8 cellular contexts compared by ENCODE assay signal in the genomic region with DNA sequence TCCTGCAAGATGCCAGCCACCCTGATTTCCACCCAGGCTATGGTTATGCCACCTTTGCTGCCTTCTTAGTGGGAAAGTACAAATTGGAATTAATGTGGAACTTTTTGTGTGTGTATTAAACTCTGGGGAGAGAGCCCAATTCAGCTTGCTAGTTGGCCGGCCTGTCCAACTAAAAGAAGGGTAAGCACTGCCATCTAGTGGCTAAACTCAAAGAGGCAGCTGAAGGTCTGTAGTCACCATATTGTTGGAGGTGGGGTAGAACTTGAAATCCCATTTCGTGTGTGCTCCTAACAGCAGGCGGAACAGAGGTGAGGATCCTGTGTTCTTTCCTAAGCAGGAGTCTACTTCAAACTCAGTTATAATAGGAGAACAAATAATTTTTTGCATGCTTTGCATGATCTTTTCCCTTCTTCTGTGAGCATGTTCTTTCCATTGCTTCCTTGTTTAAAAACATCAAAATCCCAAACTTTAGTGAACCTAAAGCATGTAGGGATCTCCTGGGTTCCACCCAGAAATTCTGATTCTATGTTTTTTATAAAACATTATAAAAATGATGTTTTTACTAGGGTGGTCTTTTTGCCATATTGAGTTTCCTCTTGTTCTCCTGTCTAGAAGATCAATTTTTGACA.
A peak's percentile ranks its signal among the peaks of the same experiment; 100 is the strongest.
DNase-seq lines count a peak whose midpoint lies in the region; ATAC-seq and TF ChIP-seq lines count a peak whose summit lies in the region.

No MANE protein-coding gene starts in this region.

- H4K20me1 ChIP-seq in DND-41 (ENCODE audit: insufficient read depth, low read length): no peaks in the 10 kb centered on the region

- intact Hi-C loops in activated CD8-positive, alpha-beta T cell treated with anti-CD3 and anti-CD28 coated beads for 36 hours (cut with micrococcal nuclease): loop anchor here (1.0 to 5.0 kb wide), 3 partner anchors 139 to 342 kb away; partner anchors contain the start of genes SORL1 and SORL1-AS1

- no peaks in the 10 kb centered on the region for H3K79me2 ChIP-seq in DND-41 (ENCODE audit: insufficient read depth, low read length)

- POLR2A ChIA-PET in activated CD8-positive, alpha-beta T cell treated with anti-CD3 and anti-CD28 coated beads for 36 hours (lab: Charles Lee): interaction anchor here (0.9 kb wide), 1 partner anchor 189 kb away, joined by 3 read pairs; no protein-coding TSS in a partner anchor

- H3K27ac Mint-ChIP-seq in activated CD8-positive, alpha-beta T cell treated with anti-CD3 and anti-CD28 coated beads for 36 hours: peak overlapping the region; percentile 82

- H3K9ac ChIP-seq in DND-41 (ENCODE audit: low read depth, low read length): no peak overlapping the region

- peaks cover 94% of the 10 kb centered on the region for H3K36me3 ChIP-seq in DND-41 (ENCODE audit: insufficient read depth, low read length)

- H3K4me2 ChIP-seq in DND-41 (ENCODE audit: insufficient read depth, low read length): no peak overlapping the region

- no peak overlapping the region for H3K4me3 ChIP-seq in DND-41 (ENCODE audit: low read depth in 1 of 2, low read length in 2 of 2)

- no peaks in the 10 kb centered on the region for H3K27me3 ChIP-seq in DND-41 (ENCODE audit: insufficient read depth, low read length, poor library complexity)

- peaks cover 25% of the 10 kb centered on the region for H3K4me1 Mint-ChIP-seq in activated CD8-positive, alpha-beta T cell treated with anti-CD3 and anti-CD28 coated beads for 36 hours (ENCODE audit: low read depth)

- DNase-seq in DND-41 (peak; percentile 79), NCI-H82 (lab: John Stamatoyannopoulos, UW) (peak; percentile 87), medulla oblongata (ENCODE audit: extremely low spot score) (peak; percentile 94)
- peak; percentile 80 for DNase-seq in activated CD8-positive, alpha-beta T cell treated with anti-CD3 and anti-CD28 coated beads for 36 hours
- DNase-seq in effector CD4-positive, alpha-beta T cell: peak; percentile 69
- peak; percentile 23 to 47 for DNase-seq in stimulated activated CD8-positive, alpha-beta memory T cell treated with anti-CD3 and anti-CD28 coated beads, Interleukin-2, amount 100 ng/mL, for 48 hours (ENCODE audit: low read depth in 2 of 2)

- H3K4me1 ChIP-seq in DND-41 (ENCODE audit: insufficient read depth, low read length): peaks cover 5% of the 10 kb centered on the region; the same call in 1 of the 2 replicates

- H3K9me3 ChIP-seq in DND-41 (ENCODE audit: insufficient read depth, low read length, severe bottlenecking): no peaks in the 10 kb centered on the region

- H3K4me3 Mint-ChIP-seq in activated CD8-positive, alpha-beta T cell treated with anti-CD3 and anti-CD28 coated beads for 36 hours: no peak overlapping the region

- peak overlapping the region; percentile 50 for H3K27ac ChIP-seq in DND-41 (ENCODE audit: low read length)

- H3K27me3 Mint-ChIP-seq in activated CD8-positive, alpha-beta T cell treated with anti-CD3 and anti-CD28 coated beads for 36 hours: no peaks in the 10 kb centered on the region

- TF ChIP-seq CTCF in DND-41 (IDR thresholded peaks at IDR 0.05; ENCODE audit: borderline replicate concordance, extremely low read depth, low read length, poor library complexity, severe bottlenecking): peak; percentile 99
- TF ChIP-seq CTCF in activated CD8-positive, alpha-beta T cell treated with anti-CD3 and anti-CD28 coated beads for 36 hours (IDR thresholded peaks at IDR 0.05): peak; percentile 84

- CTCF ChIA-PET in activated CD8-positive, alpha-beta T cell treated with anti-CD3 and anti-CD28 coated beads for 36 hours (lab: Charles Lee): interaction anchor here (0.7 to 4.5 kb wide), 39 partner anchors 9 to 913 kb away, joined by 3 to 24 read pairs (median 4); partner anchors contain the start of genes SC5D, SORL1 and SORL1-AS1

- ATAC-seq in DND-41 (ENCODE audit: insufficient read depth, low read depth) (peak; percentile 96), HG03442 (IDR thresholded peaks at IDR 0.05; ENCODE audit: unreplicated experiment) (peak; percentile 27), GM18861 (IDR thresholded peaks at IDR 0.05; ENCODE audit: unreplicated experiment) (no peak)
- ATAC-seq in activated CD8-positive, alpha-beta T cell treated with anti-CD3 and anti-CD28 coated beads for 36 hours: peak; percentile 72

- peaks cover 45% of the 10 kb centered on the region for H3K36me3 Mint-ChIP-seq in activated CD8-positive, alpha-beta T cell treated with anti-CD3 and anti-CD28 coated beads for 36 hours (ENCODE audit: low read depth)

- no peaks in the 10 kb centered on the region for H3K9me3 Mint-ChIP-seq in activated CD8-positive, alpha-beta T cell treated with anti-CD3 and anti-CD28 coated beads for 36 hours

- H2AFZ ChIP-seq in DND-41 (ENCODE audit: low read depth, low read length): no peak overlapping the region

Comparison
In these comparisons a context has a peak if more than half of its experiments do, and no peak if none do; other contexts are left out.
1. DNase-seq: peak in every context shown above with its lines; median percentile 94 in medulla oblongata; 87 in NCI-H82; 80 in activated CD8-positive, alpha-beta T cell treated with anti-CD3 and anti-CD28 coated beads for 36 hours; 79 in DND-41; 69 in effector CD4-positive, alpha-beta T cell; 35 in stimulated activated CD8-positive, alpha-beta memory T cell treated with anti-CD3 and anti-CD28 coated beads, Interleukin-2, amount 100 ng/mL, for 48 hours.